Comparison of ENCODE assay signal across 9 cellular contexts in the genomic region with DNA sequence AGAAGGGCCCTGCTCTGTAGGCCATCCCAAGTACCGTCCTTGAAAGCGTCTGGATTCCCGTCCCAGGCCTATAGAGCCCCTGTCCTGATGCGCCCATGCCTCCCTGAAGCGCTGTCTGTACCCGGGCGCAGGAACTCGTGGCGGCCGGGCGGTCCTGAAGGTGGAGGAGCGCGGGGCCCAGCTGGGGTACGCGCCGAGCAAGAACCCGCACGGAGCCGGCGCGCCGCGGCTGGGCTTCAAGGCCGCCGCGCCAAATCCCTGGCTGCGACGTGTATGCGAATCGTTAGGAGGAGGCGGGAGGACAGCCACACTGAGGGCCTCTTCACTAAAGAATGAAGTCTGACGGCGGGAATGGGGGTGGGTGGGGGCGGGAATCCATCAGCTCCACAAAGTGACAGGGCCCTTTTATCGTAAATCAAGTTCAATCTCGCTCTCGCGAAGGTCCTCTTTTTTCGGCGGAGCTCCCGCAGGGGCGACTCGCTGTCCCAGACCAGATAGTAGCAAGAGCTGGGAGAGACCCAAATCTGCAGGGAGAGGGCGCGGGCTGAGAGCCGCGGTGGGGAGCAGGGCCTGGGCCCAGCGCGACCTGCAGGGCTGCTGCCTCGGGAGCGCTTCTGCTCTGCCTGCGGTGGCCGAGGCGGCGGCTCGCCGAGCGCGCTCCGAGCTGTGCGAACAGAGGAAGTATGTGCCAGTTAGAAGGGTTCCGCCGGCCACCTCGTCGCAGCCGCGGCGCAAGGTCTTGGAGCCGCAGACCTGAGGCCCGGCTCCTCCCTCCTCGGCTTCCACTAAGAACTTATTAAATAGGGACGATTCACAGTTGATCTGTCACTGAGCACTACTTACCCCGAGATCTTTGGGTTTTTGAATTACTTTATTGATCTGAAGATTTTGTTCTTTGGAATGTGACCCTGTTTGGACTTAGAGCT. TPM values are rescaled to one million over a fixed set of nuclear protein-coding genes. Genes with fewer than 3 reads are reported as not detected.
A peak's percentile ranks its signal among the peaks of the same experiment; 100 is the strongest.
DNase-seq lines count a peak whose midpoint lies in the region; ATAC-seq and TF ChIP-seq lines count a peak whose summit lies in the region.
"Had no signal": no experiment of that assay in that cellular context is flagged by ENCODE, and none has a peak within 500 bp of the region (broad histone marks: within the 10 kb centered on the region; RNA-seq: fewer than 3 reads in every experiment).

No MANE protein-coding gene starts in this region.

- H3K36me3 Mint-ChIP-seq in stimulated activated memory B cell treated with anti-CD40 and anti-IgM and Interleukin-4, amounts not matched to agents 10 μg/mL and 1 μg/mL and 100 μg/mL, for 72 hours, result no peaks in the 10 kb centered on the region

- no peak overlapping the region for H3K4me3 Mint-ChIP-seq in stimulated activated memory B cell treated with anti-CD40 and anti-IgM and Interleukin-4, amounts not matched to agents 10 μg/mL and 1 μg/mL and 100 μg/mL, for 72 hours

- H3K9me3 Mint-ChIP-seq in stimulated activated memory B cell treated with anti-CD40 and anti-IgM and Interleukin-4, amounts not matched to agents 10 μg/mL and 1 μg/mL and 100 μg/mL, for 72 hours, result no peaks in the 10 kb centered on the region

- no peak for ATAC-seq in HG02870 (IDR thresholded peaks at IDR 0.05; ENCODE audit: unreplicated experiment)
- no peak for ATAC-seq in stimulated activated memory B cell treated with anti-CD40 and anti-IgM and Interleukin-4, amounts not matched to agents 10 μg/mL and 1 μg/mL and 100 μg/mL, for 72 hours

- H3K27me3 Mint-ChIP-seq in stimulated activated memory B cell treated with anti-CD40 and anti-IgM and Interleukin-4, amounts not matched to agents 10 μg/mL and 1 μg/mL and 100 μg/mL, for 72 hours, result peaks cover 90% of the 10 kb centered on the region

- in situ Hi-C loops in GM13977 (cut with MboI; ENCODE audit: low pct_unique_long_range_greater_than_20kb, low sequenced_read_pairs, unreplicated experiment), result loop anchor here (25.0 kb wide), 1 partner anchor 456 kb away; no protein-coding TSS in a partner anchor

- TF ChIP-seq CTCF in GM13977 (IDR thresholded peaks at IDR 0.05; ENCODE audit: extremely low read depth, insufficient read depth, missing control alignments), result no peak

- H3K4me1 Mint-ChIP-seq in stimulated activated memory B cell treated with anti-CD40 and anti-IgM and Interleukin-4, amounts not matched to agents 10 μg/mL and 1 μg/mL and 100 μg/mL, for 72 hours, result peaks cover 25% of the 10 kb centered on the region

- DNase-seq in GM13977 (ENCODE audit: low spot score) (peak; percentile 46), NCI-H526 treated with DMSO at 0.1 percent for 48 hours (lab: John Stamatoyannopoulos, UW) (peak; percentile 47), germinal center (ENCODE audit: low spot score) (peak; percentile 30), renal cortical epithelial cell (ENCODE audit: low read depth) (peak; percentile 1), RPMI8226 (no peak)
- no peak for DNase-seq in stimulated activated CD4-positive, alpha-beta T cell treated with anti-CD3 and anti-CD28 coated beads, Interleukin-1b, Interleukin-23, amount 100 ng/mL, for 48 hours

- no peak overlapping the region for H3K27ac Mint-ChIP-seq in stimulated activated memory B cell treated with anti-CD40 and anti-IgM and Interleukin-4, amounts not matched to agents 10 μg/mL and 1 μg/mL and 100 μg/mL, for 72 hours

RNA-seq across cellular contexts. Expression of gene BARHL2, which starts 10.4 kb away (rescaled TPM):
- not detected in 2 replicates for total RNA-seq in renal cortical epithelial cell
- total RNA-seq: H4 had no signal

Comparison
In these comparisons a context has a peak if more than half of its experiments do, and no peak if none do; other contexts are left out.
1. DNase-seq: peak in GM13977 (single experiment), NCI-H526 treated with DMSO at 0.1 percent for 48 hours (single experiment), germinal center (single experiment) and renal cortical epithelial cell (single experiment); none in RPMI8226 (single experiment) and stimulated activated CD4-positive, alpha-beta T cell treated with anti-CD3 and anti-CD28 coated beads, Interleukin-1b, Interleukin-23, amount 100 ng/mL, for 48 hours (single experiment).